Comparison of ENCODE assay signal across 24 cellular contexts in genomic region chr2:165455940-165456479, GRCh38. TPM values are rescaled to one million over a fixed set of nuclear protein-coding genes. Genes with fewer than 3 reads are reported as not detected.
"Had no signal": no experiment of that assay in that cellular context is flagged by ENCODE, and none has a peak within 500 bp of the region (broad histone marks: within the 10 kb centered on the region; RNA-seq: fewer than 3 reads in every experiment).

No MANE protein-coding gene starts in this region.

- H2AFZ ChIP-seq: PC-9 had no signal

- DNase-seq: activated B cell treated with CpG ODN at 0.5 μM for 24 hours; activated CD4-positive, alpha-beta memory T cell treated with anti-CD3 and anti-CD28 coated beads for 36 hours; activated CD4-positive, alpha-beta T cell treated with anti-CD3 and anti-CD28 coated beads for 1 hour; activated CD4-positive, alpha-beta T cell treated with anti-CD3 and anti-CD28 coated beads, Interleukin-2, amount 10 ng/mL, durations not matched to agents 24 days and 14 days; activated gamma-delta T cell; activated naive CD4-positive, alpha-beta T cell treated with anti-CD3 and anti-CD28 coated beads for 36 hours; activated T-cell treated with anti-CD3 and anti-CD28 coated beads for 4 hours; activated T-cell treated with anti-CD3 and anti-CD28 coated beads, Interleukin-2, amount 50 U/mL, for 48 hours; amygdala; Karpas-422; NCI-H1105 treated with DMSO at 0.1 percent for 48 hours; NCI-H1436 treated with DMSO at 0.1 percent for 48 hours; NCI-H187; NCI-H2081; NCI-H345; NCI-H524; PC-9; T-cell; T-helper 2 cell; T1000 had no signal

- H3K27ac ChIP-seq: PC-9, SK-N-MC had no signal

- H3K4me2 ChIP-seq: PC-9 had no signal

- H3K4me3 ChIP-seq: K562, PC-9, SK-N-MC had no signal

- ATAC-seq: activated T-helper 17 cell treated with anti-CD3 and anti-CD28 coated beads, Interleukin-2, amount 50 U/mL, for 72 hours; K562; T-cell had no signal

RNA-seq across cellular contexts. Expression of gene CSRNP3, which starts 13.5 kb away (rescaled TPM):
- total RNA-seq: activated B cell treated with CpG ODN at 0.5 μM for 24 hours; activated CD4-positive, alpha-beta memory T cell treated with anti-CD3 and anti-CD28 coated beads for 36 hours; activated CD4-positive, alpha-beta T cell treated with anti-CD3 and anti-CD28 coated beads, Interleukin-2, amount 10 ng/mL, durations not matched to agents 24 days and 14 days; activated CD8-positive, alpha-beta memory T cell treated with anti-CD3 and anti-CD28 coated beads for 36 hours; activated naive CD4-positive, alpha-beta T cell treated with anti-CD3 and anti-CD28 coated beads for 36 hours; activated T-helper 17 cell treated with anti-CD3 and anti-CD28 coated beads, Interleukin-2, amount 50 U/mL, for 72 hours; K562 had no signal
- polyA plus RNA-seq: K562 had no signal
